ENCODE assay signal across 9 cellular contexts in the genomic region with DNA sequence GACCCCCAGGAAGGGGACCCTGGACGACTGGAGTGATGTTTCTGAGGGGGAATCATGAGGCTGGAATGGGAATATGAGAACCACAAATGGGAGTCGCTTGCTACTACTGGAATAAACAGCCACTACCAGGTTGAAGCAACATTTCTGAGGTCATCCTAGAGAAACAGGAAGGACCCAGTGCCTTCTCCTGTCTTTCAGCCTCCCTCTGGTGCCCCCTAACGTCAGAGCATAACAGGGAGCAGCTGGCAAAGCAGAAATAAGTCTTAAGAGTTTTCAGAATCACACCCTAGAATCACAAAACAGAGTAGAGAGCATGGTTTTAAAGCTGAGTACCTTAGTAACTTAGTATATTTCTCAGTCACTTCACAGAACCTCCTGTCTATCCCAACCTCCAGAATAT.
DNase-seq lines count a peak whose midpoint lies in the region; ATAC-seq and TF ChIP-seq lines count a peak whose summit lies in the region.
"Had no signal": no experiment of that assay in that cellular context is flagged by ENCODE, and none has a peak within 500 bp of the region (broad histone marks: within the 10 kb centered on the region; RNA-seq: fewer than 3 reads in every experiment).

No MANE protein-coding gene starts in this region.

- intact Hi-C loops in MCF 10A (cut with micrococcal nuclease) (loop anchor here (5.0 kb wide), 2 partner anchors 338 to 662 kb away; no protein-coding TSS in a partner anchor), breast epithelium (cut with DNase I; ENCODE audit: low total_unique reads) (no loop called here), HCT116 (cut with micrococcal nuclease) (loop anchor here (1.0 kb wide), 1 partner anchor 334 kb away; no protein-coding TSS in a partner anchor)

- no peak overlapping the region for H3K4me3 Mint-ChIP-seq in MCF 10A (ENCODE audit: unreplicated experiment)
- H3K4me3 Mint-ChIP-seq in chondrocyte (ENCODE audit: unreplicated experiment), result no peak overlapping the region
- no peak overlapping the region for H3K4me3 Mint-ChIP-seq in progenitor cell of endocrine pancreas (ENCODE audit: low read depth)
- H3K4me3 Mint-ChIP-seq in activated T-cell treated with anti-CD3 and anti-CD28 coated beads, Interleukin-2, amount 50 U/mL, for 24 hours, result no peak overlapping the region

- H3K36me3 ChIP-seq in breast epithelium (no peaks in the 10 kb centered on the region), HCT116 (ENCODE audit: control insufficient read depth in 1 of 2, insufficient read depth in 2 of 2, low read length in 2 of 2) (no peaks in the 10 kb centered on the region)

- peak overlapping the region; percentile 12; the same call in 1 of the 2 replicates for H3K4me2 ChIP-seq in HCT116 (ENCODE audit: low read length)

- H3K27me3 ChIP-seq in breast epithelium (no peaks in the 10 kb centered on the region), HCT116 (ENCODE audit: insufficient read depth, low read length) (no peaks in the 10 kb centered on the region)

- BruUV-seq in MCF 10A (replicated peaks; lab: Mats Ljungman, UMichigan) (no TSS peak), HCT116 (replicated peaks; lab: Mats Ljungman, UMichigan) (no TSS peak)

- no peaks in the 10 kb centered on the region for H3K79me2 ChIP-seq in HCT116 (ENCODE audit: insufficient read depth, low read length)

- TF ChIP-seq POLR2A in breast epithelium (IDR thresholded peaks at IDR 0.05) (no peak), HCT116 (IDR thresholded peaks at IDR 0.05; ENCODE audit: borderline replicate concordance, extremely low read depth, insufficient read depth, insufficient read length) (no peak)

- no peak overlapping the region for H3K9ac ChIP-seq in HCT116 (ENCODE audit: low read length)

- H3K27ac Mint-ChIP-seq in MCF 10A (ENCODE audit: low read depth, unreplicated experiment), result no peak overlapping the region
- no peak overlapping the region for H3K27ac Mint-ChIP-seq in chondrocyte (ENCODE audit: unreplicated experiment)
- H3K27ac Mint-ChIP-seq in progenitor cell of endocrine pancreas, result no peak overlapping the region
- no peak overlapping the region for H3K27ac Mint-ChIP-seq in activated T-cell treated with anti-CD3 and anti-CD28 coated beads, Interleukin-2, amount 50 U/mL, for 24 hours

- CTCF ChIA-PET in MCF 10A (lab: Yijun Ruan, JAX) (interaction anchor here (0.6 to 1.1 kb wide), 3 partner anchors 12 to 662 kb away, joined by 3 to 6 read pairs (median 3); no protein-coding TSS in a partner anchor), HCT116 (lab: Charles Lee) (interaction anchor here (1.5 kb wide), 1 partner anchor 11 kb away, joined by 6 read pairs; no protein-coding TSS in a partner anchor)

- H3K9me2 ChIP-seq in HCT116 (ENCODE audit: insufficient read depth), result no peaks in the 10 kb centered on the region

- H3K4me1 Mint-ChIP-seq in MCF 10A (ENCODE audit: insufficient read depth, unreplicated experiment), result no peaks in the 10 kb centered on the region
- no peaks in the 10 kb centered on the region for H3K4me1 Mint-ChIP-seq in chondrocyte (ENCODE audit: low read depth)
- H3K4me1 Mint-ChIP-seq in progenitor cell of endocrine pancreas (ENCODE audit: low read depth), result no peaks in the 10 kb centered on the region
- no peaks in the 10 kb centered on the region for H3K4me1 Mint-ChIP-seq in activated T-cell treated with anti-CD3 and anti-CD28 coated beads, Interleukin-2, amount 50 U/mL, for 24 hours (ENCODE audit: low read depth)

- POLR2A ChIA-PET in MCF 10A (lab: Yijun Ruan, JAX), result no interaction called here
- POLR2A ChIA-PET in HCT116 (lab: Charles Lee), result no interaction called here

- H3K36me3 Mint-ChIP-seq in MCF 10A (ENCODE audit: insufficient read depth, unreplicated experiment) (no peaks in the 10 kb centered on the region), chondrocyte (ENCODE audit: low read depth) (no peaks in the 10 kb centered on the region), progenitor cell of endocrine pancreas (ENCODE audit: insufficient read depth) (no peaks in the 10 kb centered on the region)
- H3K36me3 Mint-ChIP-seq in activated T-cell treated with anti-CD3 and anti-CD28 coated beads, Interleukin-2, amount 50 U/mL, for 24 hours (ENCODE audit: low read depth), result no peaks in the 10 kb centered on the region

- no peak overlapping the region for H3K4me3 ChIP-seq in breast epithelium
- no peak overlapping the region for H3K4me3 ChIP-seq in HCT116 (replicated peaks in 1 of 2; ENCODE audit: low read depth in 1 of 2, low read length in 2 of 2)

- RAD21 ChIA-PET in HCT116 (lab: Charles Lee; ENCODE audit: low non-redundant PET in 1 of 2, low total read pairs in 2 of 2, uncharacterized antibody in 2 of 2, unreplicated experiment in 2 of 2), result no interaction called here

- H3K4me1 ChIP-seq in breast epithelium, result no peaks in the 10 kb centered on the region
- peaks cover 0 to 3% of the 10 kb centered on the region in 2 experiments; a peak in 1 of 4 replicates for H3K4me1 ChIP-seq in HCT116 (ENCODE audit: control insufficient read depth in 1 of 2, insufficient read depth in 2 of 2, low read length in 2 of 2)

- H2AFZ ChIP-seq in HCT116 (ENCODE audit: low read depth, low read length, poor library complexity, severe bottlenecking), result peak overlapping the region; percentile 87

- H3K27ac ChIP-seq in breast epithelium (no peak overlapping the region), HCT116 (ENCODE audit: low read depth, low read length) (no peak overlapping the region), caudate nucleus (ENCODE audit: low read depth, low read length) (no peak overlapping the region)
- H3K27ac ChIP-seq: epithelial cell of prostate had no signal

- no peaks in the 10 kb centered on the region for H4K20me1 ChIP-seq in HCT116 (ENCODE audit: insufficient read depth)

- DNase-seq in MCF 10A (ENCODE audit: unreplicated experiment), result peak; percentile 68
- DNase-seq in breast epithelium (ENCODE audit: low spot score in 2 of 2), result no peak
- DNase-seq in HCT116 (ENCODE audit: low read depth, low spot score), result peak; percentile 65
- DNase-seq in MV-4-11 (lab: John Stamatoyannopoulos, UW), result peak; percentile 74
- no peak for DNase-seq in chondrocyte (ENCODE audit: low spot score)
- peak; percentile 29 for DNase-seq in progenitor cell of endocrine pancreas (ENCODE audit: low spot score, unreplicated experiment)
- no peak for DNase-seq in activated T-cell treated with anti-CD3 and anti-CD28 coated beads, Interleukin-2, amount 50 U/mL, for 24 hours
- no peak for DNase-seq in caudate nucleus (lab: John Stamatoyannopoulos, UW)

- TF ChIP-seq RAD21 in HCT116 (IDR thresholded peaks at IDR 0.05; ENCODE audit: low read depth), result peak; percentile 71

- TF ChIP-seq CTCF in MCF 10A (IDR thresholded peaks at IDR 0.05; ENCODE audit: unreplicated experiment) (peak; percentile 42), breast epithelium (IDR thresholded peaks at IDR 0.05) (no peak), HCT116 (IDR thresholded peaks at IDR 0.05 in 2 of 3, conservative IDR thresholded peaks at IDR 0.05 in 1 of 3; ENCODE audit: borderline replicate concordance in 1 of 3, insufficient read depth in 1 of 3, low read depth in 2 of 3, low read length in 2 of 3) (peak; percentile 42 to 91 (median 78); a peak in 5 of 6 replicates), chondrocyte (IDR thresholded peaks at IDR 0.05) (peak; percentile 51), progenitor cell of endocrine pancreas (IDR thresholded peaks at IDR 0.05; ENCODE audit: unreplicated experiment) (peak; percentile 67)

- H3K27me3 Mint-ChIP-seq in MCF 10A (ENCODE audit: insufficient read depth, unreplicated experiment) (peaks cover 36% of the 10 kb centered on the region), chondrocyte (ENCODE audit: low read depth) (peaks cover 17% of the 10 kb centered on the region), progenitor cell of endocrine pancreas (peaks cover 3% of the 10 kb centered on the region)
- no peaks in the 10 kb centered on the region for H3K27me3 Mint-ChIP-seq in activated T-cell treated with anti-CD3 and anti-CD28 coated beads, Interleukin-2, amount 50 U/mL, for 24 hours

- H3K9me3 ChIP-seq in breast epithelium, result no peaks in the 10 kb centered on the region
- H3K9me3 ChIP-seq in HCT116 (ENCODE audit: control insufficient read depth in 1 of 2, insufficient read depth in 1 of 2, low read depth in 1 of 2, low read length in 2 of 2), result no peaks in the 10 kb centered on the region

- peak; percentile 97 for ATAC-seq in HCT116

- no peaks in the 10 kb centered on the region for H3K9me3 Mint-ChIP-seq in MCF 10A (ENCODE audit: unreplicated experiment)
- no peaks in the 10 kb centered on the region for H3K9me3 Mint-ChIP-seq in chondrocyte (ENCODE audit: low read depth)
- H3K9me3 Mint-ChIP-seq in progenitor cell of endocrine pancreas (ENCODE audit: low read depth), result no peaks in the 10 kb centered on the region
- H3K9me3 Mint-ChIP-seq in activated T-cell treated with anti-CD3 and anti-CD28 coated beads, Interleukin-2, amount 50 U/mL, for 24 hours, result no peaks in the 10 kb centered on the region

TF ChIP-seq in HCT116, 20 proteins besides CTCF, POLR2A, EP300 and RAD21:
- TF ChIP-seq CBX3 (IDR thresholded peaks at IDR 0.05; ENCODE audit: low read depth) (peak; percentile 65; the same call in 1 of the 2 replicates), SIN3A (IDR thresholded peaks at IDR 0.05; ENCODE audit: low read depth) (no peak), ELF1 (IDR thresholded peaks at IDR 0.05; ENCODE audit: borderline replicate concordance, low read depth) (peak; percentile 37; the same call in 1 of the 2 replicates)
TF ChIP-seq in HCT116: peak in this region for 2.

Comparison
In these comparisons a context has a peak if more than half of its experiments do, and no peak if none do; other contexts are left out.
1. DNase-seq: peak in MCF 10A (single experiment), HCT116 (single experiment), MV-4-11 (single experiment) and progenitor cell of endocrine pancreas (single experiment); none in breast epithelium (0 of 2), chondrocyte (single experiment), activated T-cell treated with anti-CD3 and anti-CD28 coated beads, Interleukin-2, amount 50 U/mL, for 24 hours (single experiment) and caudate nucleus (0 of 61).
2. CTCF ChIP-seq: peak in MCF 10A (single experiment), HCT116 (3 of 3), chondrocyte (single experiment) and progenitor cell of endocrine pancreas (single experiment); none in breast epithelium (0 of 3).